In the genomic region with DNA sequence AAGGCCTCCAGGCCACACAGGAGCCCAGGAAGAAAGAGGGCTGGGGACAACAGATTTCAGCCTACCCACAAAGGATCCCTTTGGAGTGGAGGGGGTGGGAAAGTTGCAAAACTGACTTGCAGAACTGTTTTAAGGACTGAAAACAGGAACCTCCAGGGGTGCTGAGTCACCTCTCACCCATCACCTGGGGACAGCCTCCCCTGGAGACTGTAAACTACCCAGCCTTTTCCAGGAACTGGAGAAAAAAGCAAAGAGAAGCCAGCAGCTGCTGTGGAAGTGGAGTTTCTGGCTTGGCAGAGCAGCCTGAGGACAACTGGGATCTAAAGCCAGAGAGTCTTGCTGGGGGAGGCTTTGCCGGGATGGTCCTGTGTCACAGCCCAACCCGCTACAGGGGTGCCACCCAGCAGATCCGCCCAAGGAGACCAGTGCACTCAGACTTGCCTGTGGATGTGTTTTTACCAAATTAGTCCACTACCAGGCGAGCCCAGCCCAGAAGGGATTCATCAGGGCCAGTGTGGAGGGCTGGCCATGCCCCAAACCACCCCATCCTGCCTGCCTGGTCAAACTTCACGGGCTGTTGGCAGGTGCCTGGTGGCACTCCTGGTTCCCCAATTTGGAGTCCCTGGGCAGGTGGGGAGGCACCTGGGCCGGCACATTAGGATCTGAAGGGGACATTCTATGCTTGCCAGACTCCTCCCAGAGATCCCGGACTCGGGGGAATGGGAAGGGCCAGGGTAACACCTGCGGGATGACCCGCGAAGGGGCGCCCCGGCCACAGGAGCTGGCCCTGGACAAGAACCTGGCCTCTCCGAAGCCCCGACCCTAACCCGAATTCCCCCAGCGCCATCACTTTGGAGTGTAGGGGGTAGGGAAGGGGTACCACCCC, we compare ENCODE assay signal across 6 cellular contexts. TPM values are rescaled to one million over a fixed set of nuclear protein-coding genes. Genes with fewer than 3 reads are reported as not detected.
DNase-seq lines count a peak whose midpoint lies in the region; ATAC-seq and TF ChIP-seq lines count a peak whose summit lies in the region.

No MANE protein-coding gene starts in this region.

- H3K36me3 Mint-ChIP-seq in activated naive CD4-positive, alpha-beta T cell treated with anti-CD3 and anti-CD28 coated beads for 36 hours (ENCODE audit: low read depth), result peaks cover 4% of the 10 kb centered on the region

- no peaks in the 10 kb centered on the region for H3K27me3 Mint-ChIP-seq in activated naive CD4-positive, alpha-beta T cell treated with anti-CD3 and anti-CD28 coated beads for 36 hours (ENCODE audit: low read depth)

- TF ChIP-seq CTCF in esophagus squamous epithelium (IDR thresholded peaks at IDR 0.05) (no peak), spleen (IDR thresholded peaks at IDR 0.05 in 8 of 11, conservative IDR thresholded peaks at IDR 0.05 in 3 of 11) (no peak)

- TF ChIP-seq POLR2A in esophagus squamous epithelium (IDR thresholded peaks at IDR 0.05) (peak in 1 of 4 donors; percentile 11), spleen (IDR thresholded peaks at IDR 0.05) (no peak)

- peaks cover 13 to 35% (median 17%) of the 10 kb centered on the region in 3 donors for H3K4me1 ChIP-seq in esophagus squamous epithelium
- peaks cover 11 to 66% (median 40%) of the 10 kb centered on the region in 6 donors for H3K4me1 ChIP-seq in spleen

- peak overlapping the region; percentile 82 for H3K4me3 Mint-ChIP-seq in activated naive CD4-positive, alpha-beta T cell treated with anti-CD3 and anti-CD28 coated beads for 36 hours

- CTCF ChIA-PET in activated naive CD4-positive, alpha-beta T cell treated with anti-CD3 and anti-CD28 coated beads for 36 hours (lab: Charles Lee), result interaction anchor here (0.7 to 1.2 kb wide), 2 partner anchors 12 to 124 kb away, joined by 3 to 5 read pairs; no protein-coding TSS in a partner anchor

- no peak for ATAC-seq in activated CD4-positive, CD25-positive, alpha-beta regulatory T cell treated with anti-CD3 and anti-CD28 coated beads, Interleukin-2, amount 50 U/mL, for 24 hours

- H3K27me3 ChIP-seq in esophagus squamous epithelium, result no peaks in the 10 kb centered on the region
- H3K27me3 ChIP-seq in spleen (replicated peaks in 1 of 7), result no peaks in the 10 kb centered on the region

- no peaks in the 10 kb centered on the region for H3K9me3 ChIP-seq in esophagus squamous epithelium
- no peaks in the 10 kb centered on the region for H3K9me3 ChIP-seq in spleen

- intact Hi-C loops in activated naive CD4-positive, alpha-beta T cell treated with anti-CD3 and anti-CD28 coated beads for 36 hours (cut with micrococcal nuclease), result loop anchor here (5.0 kb wide), 3 partner anchors 85 to 330 kb away; partner anchors contain the start of genes CRAMP1, EME2, IFT140 and MRPS34
- intact Hi-C loops in esophagus squamous epithelium (cut with DNase I), result no loop called here
- intact Hi-C loops in spleen (cut with DNase I; ENCODE audit: low total_unique reads), result no loop called here

- H3K36me3 ChIP-seq in esophagus squamous epithelium (peaks cover 29 to 43% (median 29%) of the 10 kb centered on the region in 3 donors), spleen (peaks cover 0 to 42% (median 25%) of the 10 kb centered on the region in 6 donors)

- WGBS in esophagus squamous epithelium, 2 donors, result 5 to 16% methylated on average over 4 to 9 of the region's 17 CpGs
- 9 to 24% (median 14%) methylated on average over 7 to 17 of the region's 17 CpGs for WGBS in spleen, 5 donors

- H3K27ac ChIP-seq in esophagus squamous epithelium (peak overlapping the region; percentile 85 to 96 (median 91)), spleen (peak overlapping the region; percentile 61 to 94 (median 84))

- H3K4me3 ChIP-seq in esophagus squamous epithelium (peak overlapping the region; percentile 76 to 90 (median 86)), spleen (peak overlapping the region; percentile 64 to 93 (median 82))

- peaks cover 26% of the 10 kb centered on the region for H3K4me1 Mint-ChIP-seq in activated naive CD4-positive, alpha-beta T cell treated with anti-CD3 and anti-CD28 coated beads for 36 hours (ENCODE audit: low read depth)

- peak; percentile 58 for DNase-seq in activated naive CD4-positive, alpha-beta T cell treated with anti-CD3 and anti-CD28 coated beads for 36 hours
- no peak for DNase-seq in activated naive CD4-positive, alpha-beta T cell treated with anti-CD3 and anti-CD28 coated beads, Interleukin-2, amount 50 U/mL, for 16 hours
- DNase-seq in esophagus squamous epithelium (lab: John Stamatoyannopoulos, UW) (no peak), spleen (peak; percentile 87), HPDE6-E6E7 (ENCODE audit: extremely low spot score) (no peak)

- no peaks in the 10 kb centered on the region for H3K9me3 Mint-ChIP-seq in activated naive CD4-positive, alpha-beta T cell treated with anti-CD3 and anti-CD28 coated beads for 36 hours

- peak overlapping the region; percentile 24 for H3K27ac Mint-ChIP-seq in activated naive CD4-positive, alpha-beta T cell treated with anti-CD3 and anti-CD28 coated beads for 36 hours

RNA-seq across cellular contexts. Expression of gene MSRB1, which starts 0.8 kb away (rescaled TPM):
- total RNA-seq in activated naive CD4-positive, alpha-beta T cell treated with anti-CD3 and anti-CD28 coated beads for 36 hours, result 10 to 100 TPM in 1 of 2 experiments, 1 to 10 TPM in 1; 8.5 to 11.0 TPM
- total RNA-seq in esophagus squamous epithelium (10 to 100 TPM; 20.1 to 36.4 (median 21.0) TPM), spleen (100 to 1,000 TPM in 2 of 7 donors, 10 to 100 TPM in 5; 32.9 to 114 (median 60.4) TPM)
- polyA plus RNA-seq in spleen, result 10 to 100 TPM; 31.1 to 62.0 (median 31.3) TPM

RNA-seq across cellular contexts. Expression of gene RPL3L, which starts 12.3 kb away (rescaled TPM):
- not detected for total RNA-seq in activated naive CD4-positive, alpha-beta T cell treated with anti-CD3 and anti-CD28 coated beads for 36 hours
- not detected for total RNA-seq in esophagus squamous epithelium
- total RNA-seq in spleen, result not detected
- polyA plus RNA-seq in spleen, result under 1 TPM in 1 of 3 donors, not detected in 2; 0.03 TPM

RNA-seq across cellular contexts. Expression of gene NDUFB10, which starts 17.2 kb away (rescaled TPM):
- total RNA-seq in activated naive CD4-positive, alpha-beta T cell treated with anti-CD3 and anti-CD28 coated beads for 36 hours, result 100 to 1,000 TPM; 111 TPM
- total RNA-seq in esophagus squamous epithelium, result 100 to 1,000 TPM; 172 to 215 (median 189) TPM
- 100 to 1,000 TPM in 3 of 7 donors, 10 to 100 TPM in 4; 69.3 to 225 (median 87.4) TPM for total RNA-seq in spleen
- 100 to 1,000 TPM; 155 to 162 (median 159) TPM for polyA plus RNA-seq in spleen

RNA-seq across cellular contexts. Expression of gene RPS2, which starts 22.5 kb away (rescaled TPM):
- 1,000 to 10,000 TPM; 7,042 to 7,057 TPM for total RNA-seq in activated naive CD4-positive, alpha-beta T cell treated with anti-CD3 and anti-CD28 coated beads for 36 hours
- total RNA-seq in esophagus squamous epithelium, result 1,000 to 10,000 TPM; 1,980 to 2,837 (median 2,292) TPM
- 1,000 to 10,000 TPM; 1,930 to 2,450 (median 2,233) TPM for total RNA-seq in spleen
- 1,000 to 10,000 TPM; 3,942 to 6,006 (median 5,765) TPM for polyA plus RNA-seq in spleen

RNA-seq across cellular contexts. Expression of gene HS3ST6, which starts 24.0 kb away (rescaled TPM):
- not detected for total RNA-seq in activated naive CD4-positive, alpha-beta T cell treated with anti-CD3 and anti-CD28 coated beads for 36 hours
- total RNA-seq in esophagus squamous epithelium, result 1 to 10 TPM; 1.6 to 9.9 (median 6.3) TPM
- total RNA-seq in spleen, result under 1 TPM in 1 of 7 donors, not detected in 6; 0.20 TPM
- polyA plus RNA-seq in spleen, result under 1 TPM in 1 of 3 donors, not detected in 2; 0.06 TPM

Comparison
In these comparisons a context has a peak if more than half of its experiments do, and no peak if none do; other contexts are left out.
1. DNase-seq: peak in activated naive CD4-positive, alpha-beta T cell treated with anti-CD3 and anti-CD28 coated beads for 36 hours (single experiment) and spleen (single experiment); none in activated naive CD4-positive, alpha-beta T cell treated with anti-CD3 and anti-CD28 coated beads, Interleukin-2, amount 50 U/mL, for 16 hours (single experiment), esophagus squamous epithelium (single experiment) and HPDE6-E6E7 (single experiment).